In genomic region chr12:12845794-12846243, GRCh38 we compare ENCODE assay signal across 19 cellular contexts. TPM values are rescaled to one million over a fixed set of nuclear protein-coding genes. Genes with fewer than 3 reads are reported as not detected.
DNase-seq lines count a peak whose midpoint lies in the region; ATAC-seq and TF ChIP-seq lines count a peak whose summit lies in the region.
"Had no signal": no experiment of that assay in that cellular context is flagged by ENCODE, and none has a peak within 500 bp of the region (broad histone marks: within the 10 kb centered on the region; RNA-seq: fewer than 3 reads in every experiment).

No MANE protein-coding gene starts in this region.

- no peak overlapping the region for H3K4me3 ChIP-seq in vagina
- H3K4me3 ChIP-seq: adrenal gland, psoas muscle, testis had no signal

- no peaks in the 10 kb centered on the region for H3K9me3 ChIP-seq in vagina
- H3K9me3 ChIP-seq: adrenal gland, psoas muscle, testis had no signal

- H3K27ac ChIP-seq in vagina, result no peak overlapping the region
- H3K27ac ChIP-seq: adrenal gland, brain microvascular endothelial cell, psoas muscle, testis had no signal

- peaks cover 4 to 20% of the 10 kb centered on the region in 2 donors for H3K36me3 Mint-ChIP-seq in activated T-cell treated with anti-CD3 and anti-CD28 coated beads, Interleukin-2, amount 50 U/mL, for 72 hours (ENCODE audit: insufficient read depth in 2 of 2)
- H3K36me3 Mint-ChIP-seq in Calu3 (ENCODE audit: insufficient read depth, unreplicated experiment) (peaks cover 23% of the 10 kb centered on the region), osteocyte (ENCODE audit: unreplicated experiment) (no peaks in the 10 kb centered on the region)
- peaks cover 13% of the 10 kb centered on the region for H3K36me3 Mint-ChIP-seq in T-helper 2 cell treated with Interferon-gamma antibody and Interleukin-4, amounts not matched to agents 5 μg/mL and 100 μg/mL, for 36 hours (ENCODE audit: low read depth)

- peak; percentile 27 to 66 for ATAC-seq in activated T-cell treated with anti-CD3 and anti-CD28 coated beads, Interleukin-2, amount 50 U/mL, for 72 hours (replicated peaks in 1 of 2)
- ATAC-seq: activated CD8-positive, alpha-beta memory T cell treated with anti-CD3 and anti-CD28 coated beads, Interleukin-2, amount 10 ng/mL, durations not matched to agents 7 days and 5 days; psoas muscle had no signal

- H3K4me1 Mint-ChIP-seq in activated T-cell treated with anti-CD3 and anti-CD28 coated beads, Interleukin-2, amount 50 U/mL, for 72 hours (ENCODE audit: low read depth), result peaks cover 22% of the 10 kb centered on the region
- H3K4me1 Mint-ChIP-seq in Calu3 (ENCODE audit: low read depth, unreplicated experiment) (peaks cover 21% of the 10 kb centered on the region), osteocyte (ENCODE audit: unreplicated experiment) (peaks cover 23% of the 10 kb centered on the region)
- peaks cover 15% of the 10 kb centered on the region for H3K4me1 Mint-ChIP-seq in T-helper 2 cell treated with Interferon-gamma antibody and Interleukin-4, amounts not matched to agents 5 μg/mL and 100 μg/mL, for 36 hours (ENCODE audit: low read depth)
- H3K4me1 Mint-ChIP-seq: memory B cell had no signal

- in situ Hi-C loops in KBM-7 (cut with MboI; ENCODE audit: low pct_unique_long_range_greater_than_20kb, low sequenced_read_pairs), result no loop called here

- intact Hi-C loops in Calu3 (cut with micrococcal nuclease; ENCODE audit: unreplicated experiment), result no loop called here
- intact Hi-C loops in vagina (cut with DNase I), result no loop called here

- no peak for TF ChIP-seq POLR2A in vagina (IDR thresholded peaks at IDR 0.05)

- BruUV-seq in Calu3 (replicated peaks; lab: Mats Ljungman, UMichigan), result no TSS peak

- H3K27ac Mint-ChIP-seq in activated T-cell treated with anti-CD3 and anti-CD28 coated beads, Interleukin-2, amount 50 U/mL, for 72 hours, result peak overlapping the region; percentile 25
- H3K27ac Mint-ChIP-seq in Calu3 (ENCODE audit: unreplicated experiment) (peak overlapping the region; percentile 1), osteocyte (ENCODE audit: unreplicated experiment) (peak overlapping the region; percentile 77)
- peak overlapping the region; percentile 6 for H3K27ac Mint-ChIP-seq in T-helper 2 cell treated with Interferon-gamma antibody and Interleukin-4, amounts not matched to agents 5 μg/mL and 100 μg/mL, for 36 hours
- H3K27ac Mint-ChIP-seq: activated CD8-positive, alpha-beta memory T cell treated with anti-CD3 and anti-CD28 coated beads, Interleukin-2, amount 10 ng/mL, durations not matched to agents 7 days and 5 days; memory B cell; T-helper 17 cell had no signal

- no peak for TF ChIP-seq CTCF in Calu3 (IDR thresholded peaks at IDR 0.05; ENCODE audit: unreplicated experiment)
- no peak for TF ChIP-seq CTCF in osteocyte (IDR thresholded peaks at IDR 0.05)
- no peak for TF ChIP-seq CTCF in vagina (IDR thresholded peaks at IDR 0.05)

- H3K27me3 Mint-ChIP-seq in activated T-cell treated with anti-CD3 and anti-CD28 coated beads, Interleukin-2, amount 50 U/mL, for 72 hours (ENCODE audit: low read depth), result no peaks in the 10 kb centered on the region
- H3K27me3 Mint-ChIP-seq in Calu3 (ENCODE audit: unreplicated experiment) (no peaks in the 10 kb centered on the region), osteocyte (ENCODE audit: unreplicated experiment) (no peaks in the 10 kb centered on the region)
- H3K27me3 Mint-ChIP-seq in T-helper 2 cell treated with Interferon-gamma antibody and Interleukin-4, amounts not matched to agents 5 μg/mL and 100 μg/mL, for 36 hours (ENCODE audit: low read depth), result no peaks in the 10 kb centered on the region
- H3K27me3 Mint-ChIP-seq: activated CD8-positive, alpha-beta memory T cell treated with anti-CD3 and anti-CD28 coated beads, Interleukin-2, amount 10 ng/mL, durations not matched to agents 7 days and 5 days; memory B cell; T-helper 17 cell had no signal

- no peak for DNase-seq in activated T-cell treated with anti-CD3 and anti-CD28 coated beads, Interleukin-2, amount 50 U/mL, for 72 hours
- DNase-seq in activated T-cell treated with anti-CD3 and anti-CD28 coated beads for 4 hours, result no peak
- DNase-seq in Calu3, result no peak
- DNase-seq in T-helper 2 cell treated with Interferon-gamma antibody and Interleukin-4, amounts not matched to agents 5 μg/mL and 100 μg/mL, for 36 hours (ENCODE audit: low spot score), result no peak
- DNase-seq in osteocyte (ENCODE audit: extremely low spot score, unreplicated experiment), result no peak
- DNase-seq in KBM-7, result no peak
- DNase-seq in NCI-H748 (lab: John Stamatoyannopoulos, UW; ENCODE audit: unreplicated experiment), result no peak
- DNase-seq in vagina (ENCODE audit: extremely low spot score in 2 of 2), result no peak
- DNase-seq: activated CD8-positive, alpha-beta memory T cell treated with anti-CD3 and anti-CD28 coated beads, Interleukin-2, amount 10 ng/mL, durations not matched to agents 7 days and 5 days; adrenal gland; brain microvascular endothelial cell; GF-D8; NCI-H1092; NCI-H187; NCI-H526 treated with DMSO at 0.1 percent for 48 hours; psoas muscle; T-helper 17 cell; testis had no signal

- no peak overlapping the region for H3K4me3 Mint-ChIP-seq in activated T-cell treated with anti-CD3 and anti-CD28 coated beads, Interleukin-2, amount 50 U/mL, for 72 hours
- H3K4me3 Mint-ChIP-seq in Calu3 (ENCODE audit: low read depth, unreplicated experiment) (peak overlapping the region; percentile 11), osteocyte (ENCODE audit: unreplicated experiment) (no peak overlapping the region)
- no peak overlapping the region for H3K4me3 Mint-ChIP-seq in T-helper 2 cell treated with Interferon-gamma antibody and Interleukin-4, amounts not matched to agents 5 μg/mL and 100 μg/mL, for 36 hours
- H3K4me3 Mint-ChIP-seq: activated CD8-positive, alpha-beta memory T cell treated with anti-CD3 and anti-CD28 coated beads, Interleukin-2, amount 10 ng/mL, durations not matched to agents 7 days and 5 days; memory B cell; T-helper 17 cell had no signal

- CTCF ChIA-PET in Calu3 (lab: Charles Lee), result interaction anchor here (0.6 kb wide), 1 partner anchor 576 kb away, joined by 8 read pairs; no protein-coding TSS in a partner anchor

- H3K4me1 ChIP-seq in vagina, result no peaks in the 10 kb centered on the region
- H3K4me1 ChIP-seq: adrenal gland, psoas muscle, testis had no signal

- peaks cover 3% of the 10 kb centered on the region in 2 donors for H3K9me3 Mint-ChIP-seq in activated T-cell treated with anti-CD3 and anti-CD28 coated beads, Interleukin-2, amount 50 U/mL, for 72 hours
- no peaks in the 10 kb centered on the region for H3K9me3 Mint-ChIP-seq in Calu3 (ENCODE audit: low read depth, unreplicated experiment)
- no peaks in the 10 kb centered on the region for H3K9me3 Mint-ChIP-seq in T-helper 2 cell treated with Interferon-gamma antibody and Interleukin-4, amounts not matched to agents 5 μg/mL and 100 μg/mL, for 36 hours
- no peaks in the 10 kb centered on the region for H3K9me3 Mint-ChIP-seq in osteocyte (ENCODE audit: unreplicated experiment)

- no peaks in the 10 kb centered on the region for H3K36me3 ChIP-seq in vagina
- H3K36me3 ChIP-seq: adrenal gland, brain microvascular endothelial cell had no signal

- no peaks in the 10 kb centered on the region for H3K27me3 ChIP-seq in vagina
- H3K27me3 ChIP-seq: adrenal gland, brain microvascular endothelial cell, testis had no signal

RNA-seq across cellular contexts. Expression of gene DDX47, which starts 32.7 kb away (rescaled TPM):
- total RNA-seq in activated T-cell treated with anti-CD3 and anti-CD28 coated beads, Interleukin-2, amount 50 U/mL, for 72 hours, result 10 to 100 TPM; 58.2 to 67.8 TPM
- 60.2 and 60.5 TPM in 2 replicates for total RNA-seq in Calu3 (2022)
- 47.3 and 48.0 TPM in 2 replicates for total RNA-seq in osteocyte
- 42.0 TPM for total RNA-seq in vagina

RNA-seq across cellular contexts. Expression of gene GPRC5A, which starts 45.5 kb away (rescaled TPM):
- under 1 TPM; 0.32 to 0.60 TPM for total RNA-seq in activated T-cell treated with anti-CD3 and anti-CD28 coated beads, Interleukin-2, amount 50 U/mL, for 72 hours
- 742 and 748 TPM in 2 replicates for total RNA-seq in Calu3 (2022)
- total RNA-seq in osteocyte, result 25.7 and 27.3 TPM in 2 replicates
- total RNA-seq in vagina, result 26.8 TPM
- total RNA-seq: activated CD8-positive, alpha-beta memory T cell treated with anti-CD3 and anti-CD28 coated beads, Interleukin-2, amount 10 ng/mL, durations not matched to agents 7 days and 5 days had no signal

Comparison
In these comparisons a context has a peak if more than half of its experiments do, and no peak if none do; other contexts are left out.
1. H3K27ac Mint-ChIP-seq: peak in every context shown above with its lines; median percentile 77 in osteocyte; 25 in activated T-cell treated with anti-CD3 and anti-CD28 coated beads, Interleukin-2, amount 50 U/mL, for 72 hours; 6 in T-helper 2 cell treated with Interferon-gamma antibody and Interleukin-4, amounts not matched to agents 5 μg/mL and 100 μg/mL, for 36 hours; 1 in Calu3.
2. RNA of gene GPRC5A, which starts 45.5 kb away (total RNA-seq): 742 to 748 TPM in Calu3; 25.7 to 27.3 TPM in osteocyte, 26.8 TPM in vagina (single experiment) and 0.32 to 0.60 TPM in activated T-cell treated with anti-CD3 and anti-CD28 coated beads, Interleukin-2, amount 50 U/mL, for 72 hours; every median in the first group is over 10 times any median in the second.